ENCODE assay signal across 17 cellular contexts in the genomic region with DNA sequence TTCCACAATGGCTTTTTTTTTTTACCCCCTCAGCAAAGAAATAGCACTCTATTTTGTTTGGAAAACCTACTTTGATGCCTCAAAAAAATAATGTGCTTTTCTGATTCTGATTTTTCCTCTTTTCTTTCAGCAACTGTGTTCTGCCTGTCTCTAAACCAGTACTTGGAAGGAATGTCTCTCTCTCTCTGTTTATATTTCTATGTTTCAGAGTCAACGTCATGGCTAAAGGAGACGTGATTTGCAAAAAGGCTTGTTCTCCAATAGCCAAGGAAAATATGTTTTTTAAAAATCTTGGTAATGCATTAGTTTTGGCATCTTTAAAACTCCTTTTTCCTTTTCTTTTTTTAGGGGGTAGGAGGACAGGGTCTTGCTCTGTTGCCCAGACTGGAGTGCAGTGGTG. TPM values are rescaled to one million over a fixed set of nuclear protein-coding genes. Genes with fewer than 3 reads are reported as not detected.
A peak's percentile ranks its signal among the peaks of the same experiment; 100 is the strongest.
DNase-seq lines count a peak whose midpoint lies in the region; ATAC-seq and TF ChIP-seq lines count a peak whose summit lies in the region.
"Had no signal": no experiment of that assay in that cellular context is flagged by ENCODE, and none has a peak within 500 bp of the region (broad histone marks: within the 10 kb centered on the region; RNA-seq: fewer than 3 reads in every experiment).

No MANE protein-coding gene starts in this region.

- no peak overlapping the region for H2AFZ ChIP-seq in ACC112 (ENCODE audit: low read length, unreplicated experiment)

- peak overlapping the region; percentile 35 for H3K4me2 ChIP-seq in skeletal muscle satellite cell (ENCODE audit: low read length)

- H3K27me3 ChIP-seq in ACC112 (ENCODE audit: insufficient read depth, low read length), result no peaks in the 10 kb centered on the region
- no peaks in the 10 kb centered on the region for H3K27me3 ChIP-seq in ascending aorta
- no peaks in the 10 kb centered on the region for H3K27me3 ChIP-seq in skeletal muscle satellite cell (ENCODE audit: control insufficient read depth, insufficient read depth, low read length)

- no peak overlapping the region for H3K9ac ChIP-seq in skeletal muscle satellite cell (ENCODE audit: low read depth, low read length)

- H3K36me3 ChIP-seq in ACC112 (ENCODE audit: insufficient read depth, low read length), result no peaks in the 10 kb centered on the region
- no peaks in the 10 kb centered on the region for H3K36me3 ChIP-seq in ascending aorta
- no peaks in the 10 kb centered on the region for H3K36me3 ChIP-seq in skeletal muscle satellite cell (ENCODE audit: insufficient read depth, low read length)

- no peak overlapping the region for H3K4me3 ChIP-seq in ACC112 (ENCODE audit: low read depth, low read length)
- peak overlapping the region in 1 of 2 donors; percentile 2 for H3K4me3 ChIP-seq in ascending aorta
- no peak overlapping the region for H3K4me3 ChIP-seq in skeletal muscle satellite cell (ENCODE audit: low read length)

- peaks cover 9% of the 10 kb centered on the region for H3K36me3 Mint-ChIP-seq in glutamatergic neuron (ENCODE audit: unreplicated experiment)

- ATAC-seq in GM18519 (IDR thresholded peaks at IDR 0.05; ENCODE audit: low FRiP score, unreplicated experiment), result no peak

- TF ChIP-seq CTCF in ascending aorta (IDR thresholded peaks at IDR 0.05), result no peak
- no peak for TF ChIP-seq CTCF in glutamatergic neuron (IDR thresholded peaks at IDR 0.05; ENCODE audit: partially characterized antibody, unreplicated experiment)

- DNase-seq in ascending aorta (ENCODE audit: low spot score in 2 of 2) (no peak), glutamatergic neuron (no peak), A172 (ENCODE audit: low spot score) (no peak), NCI-H187 treated with DMSO at 0.1 percent for 48 hours (lab: John Stamatoyannopoulos, UW) (no peak), OCI-M2 (lab: John Stamatoyannopoulos, UW; ENCODE audit: unreplicated experiment) (no peak)
- DNase-seq: C1 segment of cervical spinal cord, H7, Karpas-422, NCI-H1105 treated with DMSO at 0.1 percent for 48 hours, NCI-H187, NCI-H2171 treated with DMSO at 0.1 percent for 48 hours, NCI-H510A, SIG-M5 had no signal

- H3K27ac ChIP-seq in ACC112 (ENCODE audit: low read depth, low read length) (peak overlapping the region; percentile 43; the same call in 1 of the 2 replicates), ascending aorta (peak overlapping the region; percentile 74 to 77)
- H3K27ac ChIP-seq: 22Rv1 had no signal

- H3K4me1 Mint-ChIP-seq in glutamatergic neuron (ENCODE audit: low read depth, unreplicated experiment), result peaks cover 56% of the 10 kb centered on the region

- no peaks in the 10 kb centered on the region for H3K79me2 ChIP-seq in ACC112 (ENCODE audit: control insufficient read depth, insufficient read depth, low read length, unreplicated experiment)

- H3K27me3 Mint-ChIP-seq in glutamatergic neuron (ENCODE audit: unreplicated experiment), result peaks cover 10% of the 10 kb centered on the region

- H3K4me1 ChIP-seq in ACC112 (ENCODE audit: control insufficient read depth, insufficient read depth, low read length, unreplicated experiment) (no peaks in the 10 kb centered on the region), ascending aorta (peaks cover 0 to 19% of the 10 kb centered on the region in 2 donors), skeletal muscle satellite cell (ENCODE audit: control insufficient read depth, insufficient read depth, low read length) (peaks cover 20% of the 10 kb centered on the region)

- H3K9me3 ChIP-seq in ascending aorta, result peaks cover 7 to 10% of the 10 kb centered on the region in 2 donors
- H3K9me3 ChIP-seq in skeletal muscle satellite cell (replicated peaks; ENCODE audit: low read length), result no peaks in the 10 kb centered on the region

- peak overlapping the region; percentile 90 for H3K27ac Mint-ChIP-seq in glutamatergic neuron (ENCODE audit: unreplicated experiment)

- H3K9me3 Mint-ChIP-seq in glutamatergic neuron (ENCODE audit: unreplicated experiment), result peaks cover 15% of the 10 kb centered on the region

- intact Hi-C loops in ascending aorta (cut with DNase I), result loop anchor here (2.0 kb wide), 1 partner anchor 26 kb away; no protein-coding TSS in a partner anchor

- no peak overlapping the region for H3K4me3 Mint-ChIP-seq in glutamatergic neuron (ENCODE audit: unreplicated experiment)

RNA-seq across cellular contexts. Expression of a gene that starts 56.0 kb away (rescaled TPM):
- total RNA-seq in ascending aorta (13.3 TPM), glutamatergic neuron (ENCODE audit: unreplicated experiment) (225 TPM)
- total RNA-seq in skeletal muscle satellite cell (2012; rRNA removed), result under 0.01 and 2.0 TPM in 2 replicates
- 1.8 and 2.5 TPM in 2 replicates for total RNA-seq in A172 (2014; rRNA removed; shearing (Covaris generic))

Comparison
In these comparisons a context has a peak if more than half of its experiments do, and no peak if none do; other contexts are left out.
1. RNA of a gene that starts 56.0 kb away (total RNA-seq): 225 TPM in glutamatergic neuron (single experiment); 13.3 TPM in ascending aorta (single experiment) and 1.8 to 2.5 TPM in A172; every median in the first group is over 10 times any median in the second.